Comparison of ENCODE assay signal across 16 cellular contexts in genomic region chr6:84462697-84463096, GRCh38.
DNase-seq lines count a peak whose midpoint lies in the region; ATAC-seq and TF ChIP-seq lines count a peak whose summit lies in the region.
"Had no signal": no experiment of that assay in that cellular context is flagged by ENCODE, and none has a peak within 500 bp of the region (broad histone marks: within the 10 kb centered on the region; RNA-seq: fewer than 3 reads in every experiment).

No MANE protein-coding gene starts in this region.

- no peaks in the 10 kb centered on the region for H3K4me1 Mint-ChIP-seq in activated CD4-positive, alpha-beta memory T cell treated with anti-CD3 and anti-CD28 coated beads, Interleukin-2, amount 10 ng/mL, durations not matched to agents 7 days and 5 days

- H2AFZ ChIP-seq in ACC112 (ENCODE audit: low read length, unreplicated experiment), result peak overlapping the region; percentile 23
- H2AFZ ChIP-seq: PC-9 had no signal

- no peaks in the 10 kb centered on the region for H3K36me3 Mint-ChIP-seq in activated CD4-positive, alpha-beta memory T cell treated with anti-CD3 and anti-CD28 coated beads, Interleukin-2, amount 10 ng/mL, durations not matched to agents 7 days and 5 days (ENCODE audit: low read depth)
- H3K36me3 Mint-ChIP-seq: WTC11 had no signal

- DNase-seq in HS-5 (ENCODE audit: low read depth) (peak; percentile 49), astrocyte of the spinal cord (ENCODE audit: low read depth, low spot score) (peak; percentile 76), hepatic stellate cell (ENCODE audit: low spot score) (peak; percentile 19), D341Med (ENCODE audit: low spot score) (no peak), NCI-H748 (lab: John Stamatoyannopoulos, UW; ENCODE audit: unreplicated experiment) (no peak)
- DNase-seq in activated CD4-positive, alpha-beta memory T cell treated with anti-CD3 and anti-CD28 coated beads, Interleukin-2, amount 10 ng/mL, durations not matched to agents 7 days and 5 days, result no peak
- DNase-seq: body of pancreas, COR-L47, NCI-H187, NCI-H524 treated with DMSO at 0.1 percent for 48 hours, PC-9 had no signal

- no peak for TF ChIP-seq CTCF in astrocyte of the spinal cord (IDR thresholded peaks at IDR 0.05; ENCODE audit: low read depth, low read length)

- POLR2A ChIA-PET in activated CD4-positive, alpha-beta memory T cell treated with anti-CD3 and anti-CD28 coated beads, Interleukin-2, amount 10 ng/mL, durations not matched to agents 7 days and 5 days (lab: Charles Lee), result no interaction called here

- no peaks in the 10 kb centered on the region for H3K27me3 Mint-ChIP-seq in activated CD4-positive, alpha-beta memory T cell treated with anti-CD3 and anti-CD28 coated beads, Interleukin-2, amount 10 ng/mL, durations not matched to agents 7 days and 5 days

- no peaks in the 10 kb centered on the region for H3K9me3 Mint-ChIP-seq in activated CD4-positive, alpha-beta memory T cell treated with anti-CD3 and anti-CD28 coated beads, Interleukin-2, amount 10 ng/mL, durations not matched to agents 7 days and 5 days

- no peak overlapping the region for H3K27ac Mint-ChIP-seq in activated CD4-positive, alpha-beta memory T cell treated with anti-CD3 and anti-CD28 coated beads, Interleukin-2, amount 10 ng/mL, durations not matched to agents 7 days and 5 days
- H3K27ac Mint-ChIP-seq: WTC11 had no signal

- H3K4me1 ChIP-seq in ACC112 (ENCODE audit: control insufficient read depth, insufficient read depth, low read length, unreplicated experiment), result peaks cover 50% of the 10 kb centered on the region
- H3K4me1 ChIP-seq: body of pancreas, suprapubic skin had no signal

- H3K27me3 ChIP-seq in ACC112 (ENCODE audit: insufficient read depth, low read length), result no peaks in the 10 kb centered on the region
- H3K27me3 ChIP-seq: body of pancreas, suprapubic skin had no signal

- no peak for ATAC-seq in GM21423 (IDR thresholded peaks at IDR 0.05; ENCODE audit: unreplicated experiment)
- ATAC-seq: body of pancreas, left lobe of liver, WTC11 had no signal

- H3K79me2 ChIP-seq in ACC112 (ENCODE audit: control insufficient read depth, insufficient read depth, low read length, unreplicated experiment), result no peaks in the 10 kb centered on the region

- H3K4me3 ChIP-seq in ACC112 (ENCODE audit: low read depth, low read length) (no peak overlapping the region), astrocyte of the spinal cord (ENCODE audit: low read depth, low read length) (no peak overlapping the region)
- H3K4me3 ChIP-seq: body of pancreas, PC-9, suprapubic skin had no signal

- in situ Hi-C loops in astrocyte of the spinal cord (cut with HindIII; ENCODE audit: low sequenced_read_pairs), result no loop called here

- CTCF ChIA-PET in activated CD4-positive, alpha-beta memory T cell treated with anti-CD3 and anti-CD28 coated beads, Interleukin-2, amount 10 ng/mL, durations not matched to agents 7 days and 5 days (lab: Charles Lee), result no interaction called here

- no peaks in the 10 kb centered on the region for H3K36me3 ChIP-seq in ACC112 (ENCODE audit: insufficient read depth, low read length)
- H3K36me3 ChIP-seq: suprapubic skin had no signal

- H3K4me3 Mint-ChIP-seq in activated CD4-positive, alpha-beta memory T cell treated with anti-CD3 and anti-CD28 coated beads, Interleukin-2, amount 10 ng/mL, durations not matched to agents 7 days and 5 days, result no peak overlapping the region
- H3K4me3 Mint-ChIP-seq: WTC11 had no signal

- peak overlapping the region; percentile 54 for H3K27ac ChIP-seq in ACC112 (ENCODE audit: low read depth, low read length)
- H3K27ac ChIP-seq: body of pancreas, PC-9, suprapubic skin had no signal

Comparison
In these comparisons a context has a peak if more than half of its experiments do, and no peak if none do; other contexts are left out.
1. DNase-seq: peak in HS-5 (single experiment), astrocyte of the spinal cord (single experiment) and hepatic stellate cell (single experiment); none in D341Med (single experiment), NCI-H748 (single experiment) and activated CD4-positive, alpha-beta memory T cell treated with anti-CD3 and anti-CD28 coated beads, Interleukin-2, amount 10 ng/mL, durations not matched to agents 7 days and 5 days (single experiment).